ENCODE assay signal across 1 cellular context in the genomic region with DNA sequence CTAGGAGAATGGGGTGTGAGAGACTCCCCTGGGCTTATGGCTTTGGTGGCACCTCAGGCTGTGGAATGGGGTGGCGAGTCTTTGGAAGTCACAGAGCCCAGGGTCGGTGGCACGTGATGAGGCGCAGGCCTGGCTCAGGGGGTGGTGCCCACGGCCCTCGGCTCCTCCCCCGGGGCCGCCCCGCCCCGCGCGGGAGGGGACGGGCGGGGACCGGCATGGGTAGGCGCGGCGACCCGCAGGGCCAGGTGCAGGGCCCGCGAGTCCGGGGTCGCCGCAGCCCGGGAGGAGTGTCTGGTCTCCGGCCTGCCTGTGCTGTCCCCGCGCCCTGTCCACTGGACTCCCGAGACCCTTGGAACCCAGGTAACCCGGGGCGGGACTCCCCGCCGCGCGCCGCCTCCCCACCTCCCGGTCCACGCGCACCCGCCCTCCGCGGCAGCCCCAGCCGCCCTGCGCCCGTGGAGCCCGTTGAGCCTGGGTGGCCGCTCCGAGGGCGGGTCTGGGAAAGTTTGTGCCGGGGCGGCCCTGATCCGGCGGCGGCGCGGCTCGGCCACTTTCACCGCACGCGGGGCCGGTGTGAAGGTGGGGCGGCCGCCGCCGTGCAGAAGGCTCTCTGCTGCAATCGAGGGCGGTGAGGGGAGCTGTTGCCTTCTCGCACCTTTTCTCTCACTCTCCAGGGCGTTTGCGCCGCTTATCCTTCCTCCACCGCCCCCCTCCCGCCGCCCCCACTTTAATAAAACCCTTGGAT.
TF ChIP-seq lines count a peak whose summit lies in the region.

Gene PAQR5 (plus strand): TSS at position 216 of the 745 bp plus-strand sequence. CDS start 61,169 bp downstream, outside the sequence.

TF ChIP-seq in HepG2, 621 proteins besides CTCF, POLR2A, EP300 and RAD21 (continued from another document):
- no peak for TF ChIP-seq ZFP41 (CRISPR knock-in tag; IDR thresholded peaks at IDR 0.05; ENCODE audit: borderline replicate concordance)
- no peak for TF ChIP-seq ZNF788 (CRISPR knock-in tag; IDR thresholded peaks at IDR 0.05; ENCODE audit: borderline replicate concordance)
- TF ChIP-seq ZNF569 (CRISPR knock-in tag; IDR thresholded peaks at IDR 0.05; ENCODE audit: borderline replicate concordance): no peak
- TF ChIP-seq PAWR (CRISPR knock-in tag; IDR thresholded peaks at IDR 0.05; ENCODE audit: borderline replicate concordance): no peak
- TF ChIP-seq ZNF460 (CRISPR knock-in tag; IDR thresholded peaks at IDR 0.05; ENCODE audit: borderline replicate concordance): no peak
- no peak for TF ChIP-seq ATM (IDR thresholded peaks at IDR 0.05; ENCODE audit: borderline replicate concordance)
- TF ChIP-seq ATF3 (CRISPR knock-in tag; IDR thresholded peaks at IDR 0.05): no peak
- no peak for TF ChIP-seq SMARCC2 (IDR thresholded peaks at IDR 0.05)
- TF ChIP-seq, protein P1, sequence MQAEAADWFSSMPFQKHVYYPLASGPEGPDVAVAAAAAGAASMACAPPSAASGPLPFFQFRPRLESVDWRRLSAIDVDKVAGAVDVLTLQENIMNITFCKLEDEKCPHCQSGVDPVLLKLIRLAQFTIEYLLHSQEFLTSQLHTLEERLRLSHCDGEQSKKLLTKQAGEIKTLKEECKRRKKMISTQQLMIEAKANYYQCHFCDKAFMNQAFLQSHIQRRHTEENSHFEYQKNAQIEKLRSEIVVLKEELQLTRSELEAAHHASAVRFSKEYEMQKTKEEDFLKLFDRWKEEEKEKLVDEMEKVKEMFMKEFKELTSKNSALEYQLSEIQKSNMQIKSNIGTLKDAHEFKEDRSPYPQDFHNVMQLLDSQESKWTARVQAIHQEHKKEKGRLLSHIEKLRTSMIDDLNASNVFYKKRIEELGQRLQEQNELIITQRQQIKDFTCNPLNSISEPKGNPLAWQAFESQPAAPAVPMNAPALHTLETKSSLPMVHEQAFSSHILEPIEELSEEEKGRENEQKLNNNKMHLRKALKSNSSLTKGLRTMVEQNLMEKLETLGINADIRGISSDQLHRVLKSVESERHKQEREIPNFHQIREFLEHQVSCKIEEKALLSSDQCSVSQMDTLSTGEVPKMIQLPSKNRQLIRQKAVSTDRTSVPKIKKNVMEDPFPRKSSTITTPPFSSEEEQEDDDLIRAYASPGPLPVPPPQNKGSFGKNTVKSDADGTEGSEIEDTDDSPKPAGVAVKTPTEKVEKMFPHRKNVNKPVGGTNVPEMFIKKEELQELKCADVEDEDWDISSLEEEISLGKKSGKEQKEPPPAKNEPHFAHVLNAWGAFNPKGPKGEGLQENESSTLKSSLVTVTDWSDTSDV (CRISPR knock-in tag; IDR thresholded peaks at IDR 0.05): no peak
- TF ChIP-seq WIZ (CRISPR knock-in tag; IDR thresholded peaks at IDR 0.05): no peak
- no peak for TF ChIP-seq CENPT (CRISPR knock-in tag; IDR thresholded peaks at IDR 0.05; ENCODE audit: low read depth)
- TF ChIP-seq HNRNPH1 (optimal IDR thresholded peaks at IDR 0.05; ENCODE audit: low read depth, low read length): no peak
- TF ChIP-seq ZFP91 (CRISPR knock-in tag; IDR thresholded peaks at IDR 0.05; ENCODE audit: borderline replicate concordance): no peak; the same call in 1 of the 2 replicates
- TF ChIP-seq ZNF160 (CRISPR knock-in tag; IDR thresholded peaks at IDR 0.05): no peak
- peak; percentile 62 for TF ChIP-seq BHLHE40 (IDR thresholded peaks at IDR 0.05; ENCODE audit: low read length)
- TF ChIP-seq, protein P2, sequence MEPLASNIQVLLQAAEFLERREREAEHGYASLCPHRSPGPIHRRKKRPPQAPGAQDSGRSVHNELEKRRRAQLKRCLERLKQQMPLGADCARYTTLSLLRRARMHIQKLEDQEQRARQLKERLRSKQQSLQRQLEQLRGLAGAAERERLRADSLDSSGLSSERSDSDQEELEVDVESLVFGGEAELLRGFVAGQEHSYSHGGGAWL (CRISPR knock-in tag; IDR thresholded peaks at IDR 0.05): peak; percentile 34; the same call in 1 of the 2 replicates
- TF ChIP-seq ZNF883 (CRISPR knock-in tag; IDR thresholded peaks at IDR 0.05; ENCODE audit: not compliant biosample characterization): no peak
- TF ChIP-seq KLF9 (CRISPR knock-in tag; IDR thresholded peaks at IDR 0.05; ENCODE audit: low read depth): no peak
- no peak for TF ChIP-seq ZNF674 (CRISPR knock-in tag; IDR thresholded peaks at IDR 0.05; ENCODE audit: low read depth)
- TF ChIP-seq ZNF557 (CRISPR knock-in tag; IDR thresholded peaks at IDR 0.05): no peak
- no peak for TF ChIP-seq ATAD3A (CRISPR knock-in tag; IDR thresholded peaks at IDR 0.05)
- peak; percentile 47 for TF ChIP-seq ZNF687 (CRISPR knock-in tag; IDR thresholded peaks at IDR 0.05)
- TF ChIP-seq ATF7-NPFF (CRISPR knock-in tag; IDR thresholded peaks at IDR 0.05; ENCODE audit: low read depth): 0 out of 2 replicates have a peak, but pooled peaks have one; percentile 33
- TF ChIP-seq, protein P3, sequence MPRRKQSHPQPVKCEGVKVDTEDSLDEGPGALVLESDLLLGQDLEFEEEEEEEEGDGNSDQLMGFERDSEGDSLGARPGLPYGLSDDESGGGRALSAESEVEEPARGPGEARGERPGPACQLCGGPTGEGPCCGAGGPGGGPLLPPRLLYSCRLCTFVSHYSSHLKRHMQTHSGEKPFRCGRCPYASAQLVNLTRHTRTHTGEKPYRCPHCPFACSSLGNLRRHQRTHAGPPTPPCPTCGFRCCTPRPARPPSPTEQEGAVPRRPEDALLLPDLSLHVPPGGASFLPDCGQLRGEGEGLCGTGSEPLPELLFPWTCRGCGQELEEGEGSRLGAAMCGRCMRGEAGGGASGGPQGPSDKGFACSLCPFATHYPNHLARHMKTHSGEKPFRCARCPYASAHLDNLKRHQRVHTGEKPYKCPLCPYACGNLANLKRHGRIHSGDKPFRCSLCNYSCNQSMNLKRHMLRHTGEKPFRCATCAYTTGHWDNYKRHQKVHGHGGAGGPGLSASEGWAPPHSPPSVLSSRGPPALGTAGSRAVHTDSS (CRISPR knock-in tag; conservative IDR thresholded peaks at IDR 0.05): no peak
- TF ChIP-seq FOXM1 (CRISPR knock-in tag; IDR thresholded peaks at IDR 0.05): no peak
- TF ChIP-seq ZSCAN21 (CRISPR knock-in tag; IDR thresholded peaks at IDR 0.05; ENCODE audit: borderline replicate concordance): no peak
- TF ChIP-seq, protein P4, sequence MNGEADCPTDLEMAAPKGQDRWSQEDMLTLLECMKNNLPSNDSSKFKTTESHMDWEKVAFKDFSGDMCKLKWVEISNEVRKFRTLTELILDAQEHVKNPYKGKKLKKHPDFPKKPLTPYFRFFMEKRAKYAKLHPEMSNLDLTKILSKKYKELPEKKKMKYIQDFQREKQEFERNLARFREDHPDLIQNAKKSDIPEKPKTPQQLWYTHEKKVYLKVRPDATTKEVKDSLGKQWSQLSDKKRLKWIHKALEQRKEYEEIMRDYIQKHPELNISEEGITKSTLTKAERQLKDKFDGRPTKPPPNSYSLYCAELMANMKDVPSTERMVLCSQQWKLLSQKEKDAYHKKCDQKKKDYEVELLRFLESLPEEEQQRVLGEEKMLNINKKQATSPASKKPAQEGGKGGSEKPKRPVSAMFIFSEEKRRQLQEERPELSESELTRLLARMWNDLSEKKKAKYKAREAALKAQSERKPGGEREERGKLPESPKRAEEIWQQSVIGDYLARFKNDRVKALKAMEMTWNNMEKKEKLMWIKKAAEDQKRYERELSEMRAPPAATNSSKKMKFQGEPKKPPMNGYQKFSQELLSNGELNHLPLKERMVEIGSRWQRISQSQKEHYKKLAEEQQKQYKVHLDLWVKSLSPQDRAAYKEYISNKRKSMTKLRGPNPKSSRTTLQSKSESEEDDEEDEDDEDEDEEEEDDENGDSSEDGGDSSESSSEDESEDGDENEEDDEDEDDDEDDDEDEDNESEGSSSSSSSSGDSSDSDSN (CRISPR knock-in tag; IDR thresholded peaks at IDR 0.05): peak; percentile 31; the same call in 1 of the 2 replicates
- TF ChIP-seq ZNF772 (CRISPR knock-in tag; IDR thresholded peaks at IDR 0.05): no peak
- no peak for TF ChIP-seq ZBTB14 (CRISPR knock-in tag; IDR thresholded peaks at IDR 0.05)
- no peak for TF ChIP-seq TGIF2 (CRISPR knock-in tag; IDR thresholded peaks at IDR 0.05)
- TF ChIP-seq, protein P5, sequence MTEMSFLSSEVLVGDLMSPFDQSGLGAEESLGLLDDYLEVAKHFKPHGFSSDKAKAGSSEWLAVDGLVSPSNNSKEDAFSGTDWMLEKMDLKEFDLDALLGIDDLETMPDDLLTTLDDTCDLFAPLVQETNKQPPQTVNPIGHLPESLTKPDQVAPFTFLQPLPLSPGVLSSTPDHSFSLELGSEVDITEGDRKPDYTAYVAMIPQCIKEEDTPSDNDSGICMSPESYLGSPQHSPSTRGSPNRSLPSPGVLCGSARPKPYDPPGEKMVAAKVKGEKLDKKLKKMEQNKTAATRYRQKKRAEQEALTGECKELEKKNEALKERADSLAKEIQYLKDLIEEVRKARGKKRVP (CRISPR knock-in tag; IDR thresholded peaks at IDR 0.05): no peak
- TF ChIP-seq NPAS2 (CRISPR knock-in tag; IDR thresholded peaks at IDR 0.05; ENCODE audit: borderline replicate concordance): no peak
